Comparison of ENCODE assay signal across 1 cellular context in genomic region chr21:36964398-36964797, GRCh38.
TF ChIP-seq lines count a peak whose summit lies in the region.

No MANE protein-coding gene starts in this region.

TF ChIP-seq in K562, 482 proteins besides CTCF, POLR2A, EP300 and RAD21 (continued from another document and continues in another):
- no peak for TF ChIP-seq FOXJ3 (CRISPR knock-in tag; IDR thresholded peaks at IDR 0.05)
- no peak for TF ChIP-seq CBFB (CRISPR knock-in tag; IDR thresholded peaks at IDR 0.05)
- no peak for TF ChIP-seq E2F3 (CRISPR knock-in tag; IDR thresholded peaks at IDR 0.05)
- peak; percentile 95 for TF ChIP-seq C11orf30 (IDR thresholded peaks at IDR 0.05; ENCODE audit: low read depth)
- peak; percentile 80; the same call in 1 of the 2 replicates for TF ChIP-seq HDAC2 (IDR thresholded peaks at IDR 0.05)
- peak; percentile 98 for TF ChIP-seq NFE2 (IDR thresholded peaks at IDR 0.05; ENCODE audit: low read depth)
- peak in 1 of 2 experiments; percentile 79; a peak in 2 of 4 replicates for TF ChIP-seq HDAC1 (IDR thresholded peaks at IDR 0.05)
- TF ChIP-seq NFE2L1 (tag; IDR thresholded peaks at IDR 0.05; ENCODE audit: borderline replicate concordance, low read depth) = peak; percentile 85
- no peak for TF ChIP-seq CAMTA2 (CRISPR knock-in tag; conservative IDR thresholded peaks at IDR 0.05)
- no peak for TF ChIP-seq SAFB (IDR thresholded peaks at IDR 0.05; ENCODE audit: borderline replicate concordance, low read depth, low read length)
- TF ChIP-seq ZNF263 (CRISPR knock-in tag; IDR thresholded peaks at IDR 0.05; ENCODE audit: borderline replicate concordance) = no peak
- peak; percentile 10; the same call in 1 of the 2 replicates for TF ChIP-seq SMARCE1 (IDR thresholded peaks at IDR 0.05)
- TF ChIP-seq ZNF24 (IDR thresholded peaks at IDR 0.05) = no peak
- no peak for TF ChIP-seq REST (CRISPR knock-in tag; IDR thresholded peaks at IDR 0.05; ENCODE audit: low read depth)
- no peak for TF ChIP-seq RBM39 (optimal IDR thresholded peaks at IDR 0.05; ENCODE audit: low read depth, low read length)
- TF ChIP-seq PTTG1 (tag; IDR thresholded peaks at IDR 0.05; ENCODE audit: low read depth) = peak; percentile 46; the same call in 1 of the 2 replicates
- TF ChIP-seq SP1 (CRISPR knock-in tag; IDR thresholded peaks at IDR 0.05) = no peak
- TF ChIP-seq ZNF512 (tag; IDR thresholded peaks at IDR 0.05) = no peak
- no peak for TF ChIP-seq RNF2 (IDR thresholded peaks at IDR 0.05)
- no peak for TF ChIP-seq KLF6 (CRISPR knock-in tag; IDR thresholded peaks at IDR 0.05; ENCODE audit: borderline replicate concordance)
- TF ChIP-seq THRAP3 (IDR thresholded peaks at IDR 0.05; ENCODE audit: borderline replicate concordance) = no peak
- peak; percentile 61; the same call in 1 of the 2 replicates for TF ChIP-seq JUND (IDR thresholded peaks at IDR 0.05; ENCODE audit: borderline replicate concordance, low read depth, low read length)
- no peak; the same call in 2 of the 3 replicates for TF ChIP-seq JUND (tag; IDR thresholded peaks at IDR 0.05; ENCODE audit: borderline replicate concordance, low read depth, low read length)
- TF ChIP-seq NR0B1 (IDR thresholded peaks at IDR 0.05; ENCODE audit: partially characterized antibody) = no peak
- no peak for TF ChIP-seq HNRNPUL1 (IDR thresholded peaks at IDR 0.05; ENCODE audit: low read length)
- TF ChIP-seq MTA1 (IDR thresholded peaks at IDR 0.05; ENCODE audit: borderline replicate concordance) = 0 out of 2 replicates have a peak, but pooled peaks have one; percentile 7
- no peak for TF ChIP-seq ZNF140 (CRISPR knock-in tag; IDR thresholded peaks at IDR 0.05)
- no peak for TF ChIP-seq NCOA2 (IDR thresholded peaks at IDR 0.05; ENCODE audit: partially characterized antibody in 2 of 2)
- TF ChIP-seq YY1 (IDR thresholded peaks at IDR 0.05; ENCODE audit: borderline replicate concordance in 1 of 3, control insufficient read depth in 1 of 3, extremely low read depth in 1 of 3, insufficient read depth in 3 of 3, insufficient read length in 1 of 3, insufficient replicate concordance in 2 of 3, low read depth in 1 of 3, low read length in 2 of 3) = peak in 1 of 3 experiments; percentile 52
- TF ChIP-seq ZNF408 (CRISPR knock-in tag; IDR thresholded peaks at IDR 0.05; ENCODE audit: low read depth) = no peak
- TF ChIP-seq SUPT5H (IDR thresholded peaks at IDR 0.05) = no peak
- TF ChIP-seq EGR1 (conservative IDR thresholded peaks at IDR 0.05) = no peak
- no peak for TF ChIP-seq HNRNPK (IDR thresholded peaks at IDR 0.05; ENCODE audit: low read depth, low read length, poor library complexity, severe bottlenecking)
- TF ChIP-seq ZBTB26 (CRISPR knock-in tag; IDR thresholded peaks at IDR 0.05) = no peak
- TF ChIP-seq ZNF699 (CRISPR knock-in tag; IDR thresholded peaks at IDR 0.05; ENCODE audit: insufficient replicate concordance) = no peak
- no peak for TF ChIP-seq ZNF764 (CRISPR knock-in tag; IDR thresholded peaks at IDR 0.05; ENCODE audit: low read depth)
- TF ChIP-seq SMC3 (conservative IDR thresholded peaks at IDR 0.05; ENCODE audit: insufficient read depth, low read depth, low read length) = no peak
- no peak for TF ChIP-seq ZFP30 (CRISPR knock-in tag; IDR thresholded peaks at IDR 0.05; ENCODE audit: borderline replicate concordance)
- TF ChIP-seq NFXL1 (CRISPR knock-in tag; IDR thresholded peaks at IDR 0.05) = no peak
- TF ChIP-seq ZNF696 (CRISPR knock-in tag; conservative IDR thresholded peaks at IDR 0.05) = no peak
- TF ChIP-seq ZNF79 (CRISPR knock-in tag; IDR thresholded peaks at IDR 0.05; ENCODE audit: low read depth) = no peak
- TF ChIP-seq ZNF143 (CRISPR knock-in tag; IDR thresholded peaks at IDR 0.05) = no peak
- TF ChIP-seq HLTF (IDR thresholded peaks at IDR 0.05) = no peak
- TF ChIP-seq EP400 (IDR thresholded peaks at IDR 0.05) = no peak
- TF ChIP-seq ZNF41 (CRISPR knock-in tag; conservative IDR thresholded peaks at IDR 0.05) = no peak
- TF ChIP-seq HNRNPLL (IDR thresholded peaks at IDR 0.05; ENCODE audit: low read depth, low read length, poor library complexity, severe bottlenecking) = no peak
- no peak for TF ChIP-seq ZZZ3 (IDR thresholded peaks at IDR 0.05)
- TF ChIP-seq ZNF592 (IDR thresholded peaks at IDR 0.05) = peak; percentile 65
- no peak for TF ChIP-seq SAP30 (IDR thresholded peaks at IDR 0.05; ENCODE audit: borderline replicate concordance, insufficient read depth, low read depth, low read length, poor library complexity, severe bottlenecking)
- TF ChIP-seq ZSCAN32 (CRISPR knock-in tag; IDR thresholded peaks at IDR 0.05) = no peak
- TF ChIP-seq ARID1B (IDR thresholded peaks at IDR 0.05) = no peak; the same call in 1 of the 2 replicates
- no peak for TF ChIP-seq KLF1 (tag; IDR thresholded peaks at IDR 0.05)
- TF ChIP-seq ZNF239 (CRISPR knock-in tag; IDR thresholded peaks at IDR 0.05) = no peak
- no peak for TF ChIP-seq HCFC1 (IDR thresholded peaks at IDR 0.05; ENCODE audit: low read depth, low read length)
- no peak for TF ChIP-seq FUS (optimal IDR thresholded peaks at IDR 0.05; ENCODE audit: low read depth, low read length)
- no peak for TF ChIP-seq STAG1 (CRISPR knock-in tag; IDR thresholded peaks at IDR 0.05; ENCODE audit: borderline replicate concordance)
- TF ChIP-seq SRSF3 (IDR thresholded peaks at IDR 0.05; ENCODE audit: insufficient read depth, low read length) = no peak
- no peak for TF ChIP-seq ARNT (IDR thresholded peaks at IDR 0.05)
- TF ChIP-seq MIER1 (IDR thresholded peaks at IDR 0.05; ENCODE audit: low read depth) = no peak
- TF ChIP-seq TGIF2 (CRISPR knock-in tag; IDR thresholded peaks at IDR 0.05) = no peak
- TF ChIP-seq ZNF655 (CRISPR knock-in tag; IDR thresholded peaks at IDR 0.05) = no peak
- TF ChIP-seq SIN3A (IDR thresholded peaks at IDR 0.05; ENCODE audit: borderline replicate concordance in 2 of 2, control insufficient read depth in 1 of 2, low read depth in 2 of 2, low read length in 2 of 2) = no peak
- TF ChIP-seq ELF1 (tag; IDR thresholded peaks at IDR 0.05) = no peak
- TF ChIP-seq TEAD1 (CRISPR knock-in tag; IDR thresholded peaks at IDR 0.05) = no peak; a peak in 1 of 4 replicates
- no peak for TF ChIP-seq FIP1L1 (IDR thresholded peaks at IDR 0.05; ENCODE audit: low read depth, low read length, poor library complexity, severe bottlenecking)
- TF ChIP-seq ZNF511 (CRISPR knock-in tag; IDR thresholded peaks at IDR 0.05) = no peak
- no peak for TF ChIP-seq ZNF165 (CRISPR knock-in tag; IDR thresholded peaks at IDR 0.05; ENCODE audit: borderline replicate concordance)
- no peak for TF ChIP-seq MBD2 (IDR thresholded peaks at IDR 0.05; ENCODE audit: borderline replicate concordance, low read depth)
- TF ChIP-seq ZNF12 (CRISPR knock-in tag; IDR thresholded peaks at IDR 0.05) = no peak
